Comparison of ENCODE assay signal across 8 cellular contexts in the genomic region with DNA sequence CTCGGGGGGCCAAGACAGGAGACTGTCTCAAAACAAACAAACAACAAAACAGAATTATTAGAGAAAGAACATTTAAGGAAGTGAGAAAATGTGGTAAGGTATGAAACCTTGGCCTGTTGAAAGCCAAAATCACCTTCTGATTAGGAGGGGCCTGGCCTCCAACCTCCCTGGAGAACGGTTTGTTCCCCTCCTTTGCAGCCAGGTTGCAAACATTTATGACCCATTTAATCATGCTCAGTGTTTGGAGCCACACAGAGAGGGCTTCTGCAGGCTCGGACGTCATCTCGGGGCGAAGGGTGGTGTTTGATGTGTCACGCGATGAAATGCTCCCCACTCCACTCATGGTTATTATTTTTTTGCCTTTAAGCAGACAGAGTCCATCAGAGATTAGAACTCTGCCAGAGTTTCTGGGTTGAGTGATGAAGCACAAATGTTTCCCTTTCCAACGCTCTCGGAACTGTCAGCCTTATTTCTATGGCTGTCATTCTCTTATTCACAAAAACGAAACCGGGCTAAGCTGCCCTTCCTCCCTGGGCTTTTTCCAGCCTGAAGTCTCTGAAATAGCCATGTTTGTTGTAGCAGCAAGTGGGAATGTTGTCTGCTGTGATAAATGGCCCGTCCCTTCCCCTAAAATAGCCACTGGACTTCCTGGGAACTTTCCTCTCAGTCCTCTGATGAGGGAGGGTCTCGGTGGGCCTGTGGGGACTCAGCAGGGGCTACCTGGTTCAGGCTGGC. TPM values are rescaled to one million over a fixed set of nuclear protein-coding genes. Genes with fewer than 3 reads are reported as not detected.
A peak's percentile ranks its signal among the peaks of the same experiment; 100 is the strongest.
DNase-seq lines count a peak whose midpoint lies in the region; ATAC-seq and TF ChIP-seq lines count a peak whose summit lies in the region.

No MANE protein-coding gene starts in this region.

- TF ChIP-seq POLR2A in thyroid gland (IDR thresholded peaks at IDR 0.05): no peak

- TF ChIP-seq CTCF in fibroblast of lung (conservative IDR thresholded peaks at IDR 0.05 in 1 of 2, IDR thresholded peaks at IDR 0.05 in 1 of 2; ENCODE audit: low read depth in 1 of 2, low read length in 2 of 2) (no peak), thyroid gland (IDR thresholded peaks at IDR 0.05) (no peak)

- H3K27me3 ChIP-seq in fibroblast of lung (ENCODE audit: control insufficient read depth, insufficient read depth, low read length): no peaks in the 10 kb centered on the region
- H3K27me3 ChIP-seq in subcutaneous abdominal adipose tissue (ENCODE audit: control insufficient read depth in 5 of 5, insufficient read depth in 4 of 5, low read length in 5 of 5): no peaks in the 10 kb centered on the region
- H3K27me3 ChIP-seq in thyroid gland: no peaks in the 10 kb centered on the region

- DNase-seq in fibroblast of lung (ENCODE audit: low read depth in 2 of 2) (peak in 1 of 2 donors; percentile 77), T1000 (lab: John Stamatoyannopoulos, UW) (no peak), thyroid gland (no peak), NCI-H748 treated with DMSO at 0.1 percent for 48 hours (lab: John Stamatoyannopoulos, UW) (no peak), amygdala (lab: John Stamatoyannopoulos, UW) (no peak)

- H3K4me2 ChIP-seq in fibroblast of lung (ENCODE audit: extremely low read depth, insufficient read depth, low read length): peak overlapping the region; percentile 85

- H3K27ac ChIP-seq in fibroblast of lung (ENCODE audit: insufficient read depth, low read length): peak overlapping the region; percentile 89
- H3K27ac ChIP-seq in subcutaneous abdominal adipose tissue (ENCODE audit: low read depth, low read length): peak overlapping the region; percentile 54
- H3K27ac ChIP-seq in thyroid gland: peak overlapping the region in 1 of 3 donors; percentile 21

- intact Hi-C loops in thyroid gland (cut with DNase I): no loop called here

- no peaks in the 10 kb centered on the region for H4K20me1 ChIP-seq in fibroblast of lung (ENCODE audit: control insufficient read depth, extremely low read depth, insufficient read depth, low read length)

- H3K4me1 ChIP-seq in fibroblast of lung (ENCODE audit: control insufficient read depth, extremely low read depth, insufficient read depth, low read length): peaks cover 31% of the 10 kb centered on the region
- H3K4me1 ChIP-seq in subcutaneous abdominal adipose tissue (ENCODE audit: control insufficient read depth in 5 of 5, insufficient read depth in 5 of 5, low read length in 5 of 5): peaks cover 6 to 32% (median 21%) of the 10 kb centered on the region in 5 donors
- H3K4me1 ChIP-seq in thyroid gland: peaks cover 24 to 33% of the 10 kb centered on the region in 2 donors

- WGBS in thyroid gland, 2 donors: 82 to 85% methylated on average over 14 of the region's 14 CpGs

- ATAC-seq in GM19397 (IDR thresholded peaks at IDR 0.05; ENCODE audit: unreplicated experiment) (peak; percentile 88), HG03196 (IDR thresholded peaks at IDR 0.05; ENCODE audit: unreplicated experiment) (peak; percentile 77)

- H2AFZ ChIP-seq in fibroblast of lung (ENCODE audit: low read length): peak overlapping the region; percentile 88

- H3K79me2 ChIP-seq in fibroblast of lung (ENCODE audit: control insufficient read depth, insufficient read depth, low read length): no peaks in the 10 kb centered on the region

- peak overlapping the region; percentile 54 for H3K9ac ChIP-seq in fibroblast of lung (ENCODE audit: insufficient read depth, low read length)
- H3K9ac ChIP-seq in subcutaneous abdominal adipose tissue (ENCODE audit: low read length in 5 of 5): no peak overlapping the region

- H3K4me3 ChIP-seq in fibroblast of lung (replicated peaks in 1 of 4; ENCODE audit: control extremely low read depth in 1 of 4, insufficient read depth in 1 of 4, low read depth in 3 of 4, low read length in 4 of 4) (peak overlapping the region; percentile 22 to 35 (median 29)), subcutaneous abdominal adipose tissue (ENCODE audit: low read depth in 1 of 5, low read length in 5 of 5) (peak overlapping the region in 2 of 5 donors; percentile 37 to 42), thyroid gland (replicated peaks in 1 of 3) (no peak overlapping the region)

- H3K36me3 ChIP-seq in fibroblast of lung (ENCODE audit: control insufficient read depth, insufficient read depth, low read length): no peaks in the 10 kb centered on the region
- no peaks in the 10 kb centered on the region for H3K36me3 ChIP-seq in subcutaneous abdominal adipose tissue (ENCODE audit: control insufficient read depth in 5 of 5, insufficient read depth in 5 of 5, low read length in 5 of 5)
- H3K36me3 ChIP-seq in thyroid gland: no peaks in the 10 kb centered on the region

- H3K9me3 ChIP-seq in fibroblast of lung (ENCODE audit: control insufficient read depth, insufficient read depth, low read depth, low read length) (no peaks in the 10 kb centered on the region), subcutaneous abdominal adipose tissue (ENCODE audit: control insufficient read depth in 5 of 5, low read length in 5 of 5) (no peaks in the 10 kb centered on the region), thyroid gland (no peaks in the 10 kb centered on the region)

RNA-seq across cellular contexts. Expression of a gene that starts 33.6 kb away (rescaled TPM):
- 39.5 and 58.1 TPM in 2 replicates for total RNA-seq in fibroblast of lung
- polyA plus RNA-seq in fibroblast of lung: 21.6 and 32.0 TPM in 2 replicates
- 23.9 and 41.9 TPM in 2 replicates for polyA plus RNA-seq in fibroblast of lung (2012)
- 4.0 and 4.7 TPM in 2 replicates for polyA minus RNA-seq in fibroblast of lung (ENCODE audit: low replicate concordance)
- 10 to 100 TPM; 37.3 to 47.5 (median 42.1) TPM for total RNA-seq in thyroid gland

Comparison
In these comparisons a context has a peak if more than half of its experiments do, and no peak if none do; other contexts are left out.
1. H3K4me3 ChIP-seq: peak in fibroblast of lung (4 of 4); none in thyroid gland (0 of 3).